ENCODE assay signal across 10 cellular contexts in the genomic region with DNA sequence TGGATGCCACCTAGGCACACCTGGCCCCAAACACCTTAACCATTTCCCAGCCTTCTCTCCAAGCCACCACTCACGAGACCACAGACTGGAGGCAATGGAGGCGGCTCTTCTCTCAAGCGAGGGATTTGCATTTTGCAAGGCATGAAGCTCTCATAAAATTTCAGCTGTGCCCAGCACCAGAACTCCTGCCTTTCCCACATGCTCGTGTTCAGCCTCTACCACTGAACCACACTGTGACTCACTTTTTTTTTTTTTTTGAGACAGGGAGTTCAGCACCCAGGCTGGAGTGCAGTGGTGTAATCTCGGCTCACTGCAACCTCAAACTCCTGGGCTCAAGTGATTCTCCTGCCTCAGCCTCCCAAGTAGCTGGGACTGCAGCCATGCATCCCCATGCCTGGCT. TPM values are rescaled to one million over a fixed set of nuclear protein-coding genes. Genes with fewer than 3 reads are reported as not detected.
A peak's percentile ranks its signal among the peaks of the same experiment; 100 is the strongest.
DNase-seq lines count a peak whose midpoint lies in the region; ATAC-seq, FAIRE-seq and TF ChIP-seq lines count a peak whose summit lies in the region.
"Had no signal": no experiment of that assay in that cellular context is flagged by ENCODE, and none has a peak within 500 bp of the region (broad histone marks: within the 10 kb centered on the region; RNA-seq: fewer than 3 reads in every experiment).

No MANE protein-coding gene starts in this region.

- H3K9me2 ChIP-seq in GM23248 (ENCODE audit: insufficient read depth), result no peaks in the 10 kb centered on the region

- no peak overlapping the region for H3K9ac ChIP-seq in GM23248
- H3K9ac ChIP-seq in mucosa of stomach (ENCODE audit: low read length), result peak overlapping the region; percentile 18

- H3K27ac ChIP-seq in GM23248, result no peak overlapping the region

- no peak for FAIRE-seq in GM12892 (lab: Jason Lieb, UNC)
- FAIRE-seq: D721Med had no signal

- H3K9me3 Mint-ChIP-seq in activated CD8-positive, alpha-beta T cell treated with anti-CD3 and anti-CD28 coated beads for 36 hours, result no peaks in the 10 kb centered on the region
- H3K9me3 Mint-ChIP-seq: activated T-cell treated with anti-CD3 and anti-CD28 coated beads, Interleukin-2, amount 50 U/mL, for 24 hours had no signal

- H3F3A ChIP-seq in GM23248 (ENCODE audit: insufficient read depth), result no peaks in the 10 kb centered on the region

- H3K27ac Mint-ChIP-seq in activated CD8-positive, alpha-beta T cell treated with anti-CD3 and anti-CD28 coated beads for 36 hours, result no peak overlapping the region
- H3K27ac Mint-ChIP-seq: activated T-cell treated with anti-CD3 and anti-CD28 coated beads, Interleukin-2, amount 50 U/mL, for 24 hours had no signal

- in situ Hi-C loops in GM23248 (cut with MboI), result loop anchor here (10.0 to 25.0 kb wide), 3 partner anchors 157 to 450 kb away; a partner anchor contains a TSS

- peak overlapping the region; percentile 19 for H3K4me2 ChIP-seq in GM23248 (ENCODE audit: unreplicated experiment)

- POLR2A ChIA-PET in activated CD8-positive, alpha-beta T cell treated with anti-CD3 and anti-CD28 coated beads for 36 hours (lab: Charles Lee), result interaction anchor here (0.6 to 0.7 kb wide), 2 partner anchors 11 to 119 kb away, joined by 4 to 5 read pairs; no protein-coding TSS in a partner anchor

- CTCF ChIA-PET in activated CD8-positive, alpha-beta T cell treated with anti-CD3 and anti-CD28 coated beads for 36 hours (lab: Charles Lee), result interaction anchor here (1.2 to 2.0 kb wide), 2 partner anchors 52 to 185 kb away, joined by 3 to 5 read pairs; a partner anchor contains a TSS

- peak overlapping the region; percentile 46 for H2AFZ ChIP-seq in GM23248

- H3K27me3 ChIP-seq in GM23248 (replicated peaks; ENCODE audit: insufficient read depth) (no peaks in the 10 kb centered on the region), mucosa of stomach (ENCODE audit: control insufficient read depth, insufficient read depth, low read length) (no peaks in the 10 kb centered on the region)

- intact Hi-C loops in activated CD8-positive, alpha-beta T cell treated with anti-CD3 and anti-CD28 coated beads for 36 hours (cut with micrococcal nuclease), result loop anchor here (10.0 kb wide), 1 partner anchor 147 kb away; a partner anchor contains a TSS

- no peaks in the 10 kb centered on the region for H3K27me3 Mint-ChIP-seq in activated CD8-positive, alpha-beta T cell treated with anti-CD3 and anti-CD28 coated beads for 36 hours
- H3K27me3 Mint-ChIP-seq: activated T-cell treated with anti-CD3 and anti-CD28 coated beads, Interleukin-2, amount 50 U/mL, for 24 hours had no signal

- DNase-seq in GM23248 (peak; percentile 80), GM19240 (ENCODE audit: insufficient read length, low spot score) (no peak), AG08396 (ENCODE audit: low spot score) (no peak), GM12892 (ENCODE audit: insufficient read length) (no peak)
- no peak for DNase-seq in activated CD8-positive, alpha-beta T cell treated with anti-CD3 and anti-CD28 coated beads for 36 hours
- DNase-seq: activated T-cell treated with anti-CD3 and anti-CD28 coated beads, Interleukin-2, amount 50 U/mL, for 24 hours had no signal

- no peaks in the 10 kb centered on the region for H4K20me1 ChIP-seq in GM23248 (ENCODE audit: insufficient read depth)

- H3K4me1 Mint-ChIP-seq in activated CD8-positive, alpha-beta T cell treated with anti-CD3 and anti-CD28 coated beads for 36 hours (ENCODE audit: low read depth), result peaks cover 23% of the 10 kb centered on the region

- TF ChIP-seq POLR2A in GM12892 (IDR thresholded peaks at IDR 0.05; ENCODE audit: low read depth, low read length), result no peak

- H3K4me1 ChIP-seq in GM23248 (ENCODE audit: insufficient read depth) (peaks cover 5% of the 10 kb centered on the region; the same call in 1 of the 2 replicates), mucosa of stomach (ENCODE audit: control insufficient read depth, insufficient read depth, low read length) (peaks cover 60% of the 10 kb centered on the region)

- H3K4me3 ChIP-seq in GM23248, result no peak overlapping the region
- H3K4me3 ChIP-seq in mucosa of stomach (ENCODE audit: low read length), result no peak overlapping the region

- H3K9me3 ChIP-seq in GM23248 (ENCODE audit: low read depth) (no peaks in the 10 kb centered on the region), mucosa of stomach (ENCODE audit: control insufficient read depth, low read length) (no peaks in the 10 kb centered on the region)

- H3K36me3 ChIP-seq in GM23248 (ENCODE audit: low read depth) (no peaks in the 10 kb centered on the region), mucosa of stomach (ENCODE audit: control insufficient read depth, insufficient read depth, low read length) (no peaks in the 10 kb centered on the region)

- TF ChIP-seq CTCF in activated CD8-positive, alpha-beta T cell treated with anti-CD3 and anti-CD28 coated beads for 36 hours (IDR thresholded peaks at IDR 0.05), result no peak

- no peaks in the 10 kb centered on the region for H3K79me2 ChIP-seq in GM23248 (ENCODE audit: insufficient read depth)

- WGBS in GM23248 (ENCODE audit: low coverage in 1 of 2, low lambda C conversion rate in 2 of 2, missing lambda C conversion rate in 2 of 2), 2 experiments, result 9 to 13% methylated on average over 5 of the region's 5 CpGs

- ATAC-seq in activated CD8-positive, alpha-beta T cell treated with anti-CD3 and anti-CD28 coated beads for 36 hours, result peak; percentile 21

- no peak overlapping the region for H3K4me3 Mint-ChIP-seq in activated CD8-positive, alpha-beta T cell treated with anti-CD3 and anti-CD28 coated beads for 36 hours
- H3K4me3 Mint-ChIP-seq: activated T-cell treated with anti-CD3 and anti-CD28 coated beads, Interleukin-2, amount 50 U/mL, for 24 hours had no signal

- H3K36me3 Mint-ChIP-seq in activated CD8-positive, alpha-beta T cell treated with anti-CD3 and anti-CD28 coated beads for 36 hours (ENCODE audit: low read depth), result no peaks in the 10 kb centered on the region

RNA-seq across cellular contexts. Expression of a gene that starts 10.6 kb away (rescaled TPM):
- total RNA-seq in GM23248 (2014; rRNA removed; shearing (Covaris generic)), result not detected in 2 replicates
- 2.7 TPM in 2 replicates for polyA plus RNA-seq in GM23248 (2016; fragmentation: Nextera tagmentation; extraction: Ambion mirVana)
- total RNA-seq in activated CD8-positive, alpha-beta T cell treated with anti-CD3 and anti-CD28 coated beads for 36 hours, result 1 to 10 TPM in 1 of 2 experiments, under 1 TPM in 1; 0.56 to 1.3 TPM
- polyA plus RNA-seq in GM12892 (2012; ENCODE audit: missing spikeins), result 1.2 TPM
- total RNA-seq: mononuclear cell had no signal

RNA-seq across cellular contexts. Expression of a gene that starts 18.4 kb away (rescaled TPM):
- 0.11 TPM in 1 of 2 replicates, not detected in the other for total RNA-seq in GM23248 (2014; rRNA removed; shearing (Covaris generic))
- 0.63 and 2.1 TPM in 2 replicates for polyA plus RNA-seq in GM23248 (2016; fragmentation: Nextera tagmentation; extraction: Ambion mirVana)
- total RNA-seq in activated CD8-positive, alpha-beta T cell treated with anti-CD3 and anti-CD28 coated beads for 36 hours, result 1 to 10 TPM; 3.6 to 5.2 TPM
- 0.40 TPM for polyA plus RNA-seq in GM12892 (2012; ENCODE audit: missing spikeins)

RNA-seq across cellular contexts. Expression of a gene that starts 18.5 kb away (rescaled TPM):
- 20.6 and 22.8 TPM in 2 replicates for total RNA-seq in GM23248 (2014; rRNA removed; shearing (Covaris generic))
- 15.8 and 16.9 TPM in 2 replicates for polyA plus RNA-seq in GM23248 (2016; fragmentation: Nextera tagmentation; extraction: Ambion mirVana)
- total RNA-seq in activated CD8-positive, alpha-beta T cell treated with anti-CD3 and anti-CD28 coated beads for 36 hours, result 10 to 100 TPM; 22.4 to 23.8 TPM
- polyA plus RNA-seq in GM12892 (2012; ENCODE audit: missing spikeins), result 10.4 TPM

RNA-seq across cellular contexts. Expression of a gene that starts 50.7 kb away (rescaled TPM):
- total RNA-seq in GM23248 (2014; rRNA removed; shearing (Covaris generic)), result 6.2 and 9.2 TPM in 2 replicates
- 36.8 and 45.3 TPM in 2 replicates for polyA plus RNA-seq in GM23248 (2016; fragmentation: Nextera tagmentation; extraction: Ambion mirVana)
- not detected for total RNA-seq in activated CD8-positive, alpha-beta T cell treated with anti-CD3 and anti-CD28 coated beads for 36 hours
- 0.61 TPM for polyA plus RNA-seq in GM12892 (2012; ENCODE audit: missing spikeins)
- total RNA-seq: mononuclear cell; T-helper 2 cell treated with Interferon-gamma antibody and Interleukin-4, amounts not matched to agents 100 ng/mL and 5 ng/mL, for 36 hours had no signal
